Comparison of ENCODE assay signal across 1 cellular context in the genomic region with DNA sequence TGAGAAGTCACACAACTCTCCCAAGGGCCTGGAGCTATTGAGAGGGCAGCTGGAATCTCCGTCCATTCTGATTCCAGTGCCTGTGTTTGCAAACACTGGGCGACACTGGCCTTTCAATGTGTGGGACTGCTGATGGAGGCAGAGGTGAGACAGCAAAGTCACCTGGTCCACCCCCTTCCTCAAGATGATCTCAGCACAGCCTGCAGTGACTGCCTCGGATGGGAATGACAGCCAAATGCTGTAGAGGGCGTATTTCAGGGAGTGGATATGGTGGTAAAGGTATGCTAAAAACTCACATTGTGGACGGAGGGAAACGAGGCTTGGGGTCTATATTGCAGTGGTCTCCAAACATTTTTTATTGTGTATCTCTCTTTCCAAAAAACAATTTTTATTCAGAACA.
TF ChIP-seq lines count a peak whose summit lies in the region.

No MANE protein-coding gene starts in this region.

TF ChIP-seq in A549, 52 proteins besides CTCF, POLR2A, EP300 and RAD21 (continued from another document):
- TF ChIP-seq CBX8 (IDR thresholded peaks at IDR 0.05) (no peak), EHF (CRISPR knock-in tag; IDR thresholded peaks at IDR 0.05) (no peak), CHD4 (IDR thresholded peaks at IDR 0.05; ENCODE audit: borderline replicate concordance) (no peak), ZNF302 (CRISPR knock-in tag; IDR thresholded peaks at IDR 0.05) (no peak), EHMT2 (IDR thresholded peaks at IDR 0.05; ENCODE audit: low read depth) (no peak), ELK1 (IDR thresholded peaks at IDR 0.05; ENCODE audit: low read depth, low read length) (no peak)
